Comparison of ENCODE assay signal across 8 cellular contexts in the genomic region with DNA sequence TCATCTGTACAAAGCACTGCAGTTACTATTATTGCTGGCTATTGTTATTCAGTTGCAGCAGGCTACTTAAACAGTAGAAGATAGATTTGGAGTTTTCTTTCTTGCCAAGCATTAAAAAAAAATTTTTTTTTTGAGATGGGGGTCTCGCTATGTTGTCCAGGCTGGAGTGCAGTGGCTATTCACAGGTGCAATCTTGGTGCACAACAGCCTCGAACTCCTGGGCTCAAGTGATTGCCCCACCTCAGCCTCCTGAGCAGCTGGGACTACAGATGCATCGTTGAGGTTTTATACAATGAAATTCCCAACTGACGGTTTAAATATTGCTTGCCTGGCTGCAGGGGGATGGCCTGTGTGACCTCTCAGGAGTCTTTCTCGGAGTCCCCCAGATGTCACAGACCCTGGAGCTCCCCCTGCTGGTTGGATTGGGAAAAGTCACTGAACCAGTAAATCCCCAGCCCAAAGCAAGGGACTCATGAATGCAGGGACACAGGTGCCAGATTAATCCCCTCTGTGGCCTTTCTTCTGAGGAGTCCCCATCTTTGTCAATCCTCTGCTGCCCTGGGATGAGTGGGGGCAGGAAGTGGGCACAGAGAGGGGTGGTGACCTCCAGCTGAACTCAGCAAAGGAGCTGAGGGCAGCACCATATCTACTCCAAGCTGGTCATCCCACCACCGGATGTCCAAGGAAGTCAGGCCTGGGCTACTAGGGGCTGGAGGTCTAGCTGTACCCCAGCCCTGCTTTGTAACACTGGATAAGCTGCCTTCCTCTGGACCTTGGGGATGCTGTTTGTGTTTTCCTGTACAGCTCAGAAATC.
DNase-seq lines count a peak whose midpoint lies in the region; ATAC-seq, FAIRE-seq and TF ChIP-seq lines count a peak whose summit lies in the region.

No MANE protein-coding gene starts in this region.

- H3K4me3 Mint-ChIP-seq in CD4-positive, CD25-positive, alpha-beta regulatory T cell: no peak overlapping the region
- no peak overlapping the region for H3K4me3 Mint-ChIP-seq in activated naive CD8-positive, alpha-beta T cell treated with anti-CD3 and anti-CD28 coated beads for 36 hours

- H3K9me3 Mint-ChIP-seq in CD4-positive, CD25-positive, alpha-beta regulatory T cell: no peaks in the 10 kb centered on the region
- H3K9me3 Mint-ChIP-seq in activated naive CD8-positive, alpha-beta T cell treated with anti-CD3 and anti-CD28 coated beads for 36 hours: no peaks in the 10 kb centered on the region

- no peaks in the 10 kb centered on the region for H3K4me1 Mint-ChIP-seq in CD4-positive, CD25-positive, alpha-beta regulatory T cell
- H3K4me1 Mint-ChIP-seq in activated naive CD8-positive, alpha-beta T cell treated with anti-CD3 and anti-CD28 coated beads for 36 hours: no peaks in the 10 kb centered on the region

- H3K27ac ChIP-seq in CD4-positive, CD25-positive, alpha-beta regulatory T cell (ENCODE audit: insufficient read depth, low read length, poor library complexity, severe bottlenecking): no peak overlapping the region
- no peak overlapping the region for H3K27ac ChIP-seq in cardiac muscle cell

- no peaks in the 10 kb centered on the region for H3K4me1 ChIP-seq in CD4-positive, CD25-positive, alpha-beta regulatory T cell (ENCODE audit: control insufficient read depth, insufficient read depth, low read length, poor library complexity, severe bottlenecking)
- peaks cover 8% of the 10 kb centered on the region for H3K4me1 ChIP-seq in cardiac muscle cell (ENCODE audit: low read depth)

- peak; percentile 32 for FAIRE-seq in urothelium cell line (lab: Jason Lieb, UNC)

- peak overlapping the region in 1 of 3 donors; percentile 73 for H3K27ac Mint-ChIP-seq in CD4-positive, CD25-positive, alpha-beta regulatory T cell
- H3K27ac Mint-ChIP-seq in activated naive CD8-positive, alpha-beta T cell treated with anti-CD3 and anti-CD28 coated beads for 36 hours: no peak overlapping the region

- no peaks in the 10 kb centered on the region for H3K9me3 ChIP-seq in CD4-positive, CD25-positive, alpha-beta regulatory T cell (ENCODE audit: control insufficient read depth in 2 of 2, low read length in 2 of 2)
- H3K9me3 ChIP-seq in cardiac muscle cell (ENCODE audit: low read depth): no peaks in the 10 kb centered on the region

- H3K36me3 ChIP-seq in CD4-positive, CD25-positive, alpha-beta regulatory T cell (ENCODE audit: control insufficient read depth, insufficient read depth, low read length): no peaks in the 10 kb centered on the region
- H3K36me3 ChIP-seq in cardiac muscle cell: no peaks in the 10 kb centered on the region

- no peaks in the 10 kb centered on the region for H3K36me3 Mint-ChIP-seq in CD4-positive, CD25-positive, alpha-beta regulatory T cell
- no peaks in the 10 kb centered on the region for H3K36me3 Mint-ChIP-seq in activated naive CD8-positive, alpha-beta T cell treated with anti-CD3 and anti-CD28 coated beads for 36 hours

- intact Hi-C loops in posterior vena cava (cut with DNase I): loop anchor here (2.0 to 10.0 kb wide), 4 partner anchors 173 to 255 kb away; partner anchors contain the start of genes CDH23 (in 2 of the 2) and SLC29A3 (in 1 of the 2)

- H3K4me3 ChIP-seq in CD4-positive, CD25-positive, alpha-beta regulatory T cell (ENCODE audit: low read depth, low read length): no peak overlapping the region
- no peak overlapping the region for H3K4me3 ChIP-seq in cardiac muscle cell

- no peaks in the 10 kb centered on the region for H3K27me3 ChIP-seq in CD4-positive, CD25-positive, alpha-beta regulatory T cell (ENCODE audit: control insufficient read depth, insufficient read depth, low read length)
- H3K27me3 ChIP-seq in cardiac muscle cell: no peaks in the 10 kb centered on the region

- H3K27me3 Mint-ChIP-seq in CD4-positive, CD25-positive, alpha-beta regulatory T cell: peaks cover 13% of the 10 kb centered on the region
- no peaks in the 10 kb centered on the region for H3K27me3 Mint-ChIP-seq in activated naive CD8-positive, alpha-beta T cell treated with anti-CD3 and anti-CD28 coated beads for 36 hours

- DNase-seq in CD4-positive, CD25-positive, alpha-beta regulatory T cell: peak; percentile 57 to 60 (median 60)
- DNase-seq in HS-5 (ENCODE audit: low read depth) (peak; percentile 6), cardiac muscle cell (ENCODE audit: low read depth in 1 of 2, low spot score in 1 of 2) (peak; percentile 54 to 82), posterior vena cava (ENCODE audit: low spot score) (peak; percentile 86), urothelium cell line (ENCODE audit: low spot score) (peak; percentile 83), NCI-H2029 (lab: John Stamatoyannopoulos, UW) (no peak)
- peak; percentile 69 for DNase-seq in activated naive CD8-positive, alpha-beta T cell treated with anti-CD3 and anti-CD28 coated beads for 36 hours

- ATAC-seq in CD4-positive, CD25-positive, alpha-beta regulatory T cell (ENCODE audit: low read depth in 2 of 2): peak in 1 of 2 donors; percentile 50
- ATAC-seq in SK-N-SH treated with all-trans-retinoic acid at 6 μM for 48 hours: peak; percentile 80

- peak; percentile 86 for TF ChIP-seq CTCF in cardiac muscle cell (IDR thresholded peaks at IDR 0.05; ENCODE audit: low read depth, low read length)

TF ChIP-seq in SK-N-SH treated with all-trans-retinoic acid at 6 μM for 48 hours, 23 proteins besides CTCF, POLR2A, EP300 and RAD21:
- TF ChIP-seq GLIS3 (CRISPR knock-in tag; IDR thresholded peaks at IDR 0.05) (no peak), ZNF8 (CRISPR knock-in tag; IDR thresholded peaks at IDR 0.05) (no peak), ZNF70 (CRISPR knock-in tag; IDR thresholded peaks at IDR 0.05) (no peak), OSR1 (CRISPR knock-in tag; IDR thresholded peaks at IDR 0.05) (no peak), SNAI2 (CRISPR knock-in tag; IDR thresholded peaks at IDR 0.05) (no peak), ZFP3 (CRISPR knock-in tag; IDR thresholded peaks at IDR 0.05) (no peak), ZNF565 (CRISPR knock-in tag; conservative IDR thresholded peaks at IDR 0.05; ENCODE audit: low read depth) (no peak), ISL1 (CRISPR knock-in tag; IDR thresholded peaks at IDR 0.05) (no peak), TOX (CRISPR knock-in tag; IDR thresholded peaks at IDR 0.05; ENCODE audit: borderline replicate concordance) (no peak), TCF4 (CRISPR knock-in tag; IDR thresholded peaks at IDR 0.05; ENCODE audit: borderline replicate concordance) (no peak)
- TF ChIP-seq, protein P1, sequence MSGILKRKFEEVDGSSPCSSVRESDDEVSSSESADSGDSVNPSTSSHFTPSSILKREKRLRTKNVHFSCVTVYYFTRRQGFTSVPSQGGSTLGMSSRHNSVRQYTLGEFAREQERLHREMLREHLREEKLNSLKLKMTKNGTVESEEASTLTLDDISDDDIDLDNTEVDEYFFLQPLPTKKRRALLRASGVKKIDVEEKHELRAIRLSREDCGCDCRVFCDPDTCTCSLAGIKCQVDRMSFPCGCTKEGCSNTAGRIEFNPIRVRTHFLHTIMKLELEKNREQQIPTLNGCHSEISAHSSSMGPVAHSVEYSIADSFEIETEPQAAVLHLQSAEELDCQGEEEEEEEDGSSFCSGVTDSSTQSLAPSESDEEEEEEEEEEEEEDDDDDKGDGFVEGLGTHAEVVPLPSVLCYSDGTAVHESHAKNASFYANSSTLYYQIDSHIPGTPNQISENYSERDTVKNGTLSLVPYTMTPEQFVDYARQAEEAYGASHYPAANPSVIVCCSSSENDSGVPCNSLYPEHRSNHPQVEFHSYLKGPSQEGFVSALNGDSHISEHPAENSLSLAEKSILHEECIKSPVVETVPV (CRISPR knock-in tag; IDR thresholded peaks at IDR 0.05): no peak
- TF ChIP-seq, protein P2, sequence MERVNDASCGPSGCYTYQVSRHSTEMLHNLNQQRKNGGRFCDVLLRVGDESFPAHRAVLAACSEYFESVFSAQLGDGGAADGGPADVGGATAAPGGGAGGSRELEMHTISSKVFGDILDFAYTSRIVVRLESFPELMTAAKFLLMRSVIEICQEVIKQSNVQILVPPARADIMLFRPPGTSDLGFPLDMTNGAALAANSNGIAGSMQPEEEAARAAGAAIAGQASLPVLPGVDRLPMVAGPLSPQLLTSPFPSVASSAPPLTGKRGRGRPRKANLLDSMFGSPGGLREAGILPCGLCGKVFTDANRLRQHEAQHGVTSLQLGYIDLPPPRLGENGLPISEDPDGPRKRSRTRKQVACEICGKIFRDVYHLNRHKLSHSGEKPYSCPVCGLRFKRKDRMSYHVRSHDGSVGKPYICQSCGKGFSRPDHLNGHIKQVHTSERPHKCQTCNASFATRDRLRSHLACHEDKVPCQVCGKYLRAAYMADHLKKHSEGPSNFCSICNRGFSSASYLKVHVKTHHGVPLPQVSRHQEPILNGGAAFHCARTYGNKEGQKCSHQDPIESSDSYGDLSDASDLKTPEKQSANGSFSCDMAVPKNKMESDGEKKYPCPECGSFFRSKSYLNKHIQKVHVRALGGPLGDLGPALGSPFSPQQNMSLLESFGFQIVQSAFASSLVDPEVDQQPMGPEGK (CRISPR knock-in tag; IDR thresholded peaks at IDR 0.05; ENCODE audit: borderline replicate concordance): no peak
